ENCODE assay signal across 10 cellular contexts in the genomic region with DNA sequence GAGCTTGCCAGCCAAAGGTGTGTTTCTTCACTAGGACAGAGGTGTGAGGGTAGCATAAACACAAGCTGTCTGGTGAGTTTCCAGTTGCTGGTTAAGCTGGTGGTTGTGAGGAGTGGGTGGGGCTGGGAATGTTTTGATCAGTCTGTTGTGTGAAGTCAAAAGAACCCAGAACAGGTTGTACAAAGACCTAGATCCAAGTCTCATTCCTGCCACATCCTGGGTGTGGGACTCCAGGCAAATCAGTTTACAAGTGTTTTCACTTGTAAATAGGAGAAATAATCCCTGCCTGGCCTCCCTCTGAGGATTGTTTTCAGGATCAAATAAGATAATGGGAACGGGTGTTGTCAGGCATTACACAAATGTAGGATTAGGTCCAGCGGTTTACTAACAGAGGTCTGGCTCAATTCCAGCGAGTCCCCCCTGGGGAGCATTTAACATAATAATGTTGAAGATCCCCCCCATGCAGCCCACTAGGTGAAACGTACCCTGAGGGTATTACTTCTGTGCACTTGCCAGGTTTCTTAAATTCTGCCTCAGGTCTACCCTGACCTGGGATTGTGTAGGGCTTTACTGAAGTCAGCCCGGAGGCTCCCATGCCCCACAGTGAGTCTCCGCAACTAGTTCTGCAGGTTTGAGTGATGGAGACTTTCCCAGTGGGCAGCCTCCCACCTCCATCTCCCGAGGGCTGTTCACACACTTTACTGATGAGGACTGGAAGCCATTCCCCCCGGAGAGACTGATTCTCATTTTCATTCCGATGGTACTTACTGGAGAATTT. TPM values are rescaled to one million over a fixed set of nuclear protein-coding genes. Genes with fewer than 3 reads are reported as not detected.
A peak's percentile ranks its signal among the peaks of the same experiment; 100 is the strongest.
DNase-seq lines count a peak whose midpoint lies in the region; ATAC-seq, FAIRE-seq and TF ChIP-seq lines count a peak whose summit lies in the region.
"Had no signal": no experiment of that assay in that cellular context is flagged by ENCODE, and none has a peak within 500 bp of the region (broad histone marks: within the 10 kb centered on the region; RNA-seq: fewer than 3 reads in every experiment).

No MANE protein-coding gene starts in this region.

- no peak overlapping the region for H4K8ac ChIP-seq in neuronal stem cell (ENCODE audit: low read depth, low read length)

- H3K4me2 ChIP-seq in neuronal stem cell (ENCODE audit: insufficient read depth, low read length, poor library complexity, severe bottlenecking), result no peak overlapping the region

- H3K9ac ChIP-seq in endodermal cell (ENCODE audit: extremely low read depth, low read length, poor library complexity, severe bottlenecking) (no peak overlapping the region), neuronal stem cell (ENCODE audit: low read depth, low read length, poor library complexity) (no peak overlapping the region)

- no peak overlapping the region for H2BK5ac ChIP-seq in neuronal stem cell (ENCODE audit: low read length)

- no peaks in the 10 kb centered on the region for H3K79me1 ChIP-seq in neuronal stem cell (ENCODE audit: low read depth, low read length)

- H3K4me3 Mint-ChIP-seq in endodermal cell, result peak overlapping the region; percentile 80
- H3K4me3 Mint-ChIP-seq: activated B cell treated with CpG ODN at 0.5 μM for 24 hours had no signal

- FAIRE-seq in D721Med (lab: Jason Lieb, UNC), result peak; percentile 46

- no peak overlapping the region for H3K4ac ChIP-seq in neuronal stem cell (ENCODE audit: low read length)

- H3K18ac ChIP-seq in neuronal stem cell (ENCODE audit: low read length), result no peak overlapping the region

- H3K4me3 ChIP-seq in endodermal cell (ENCODE audit: low read length), result peak overlapping the region; percentile 8
- no peak overlapping the region for H3K4me3 ChIP-seq in neuronal stem cell (ENCODE audit: low read length in 2 of 2)

- no peak overlapping the region for H2BK12ac ChIP-seq in neuronal stem cell (ENCODE audit: low read length)

- peaks cover 37% of the 10 kb centered on the region for H3K27me3 Mint-ChIP-seq in endodermal cell (ENCODE audit: insufficient read depth)
- H3K27me3 Mint-ChIP-seq: activated B cell treated with CpG ODN at 0.5 μM for 24 hours had no signal

- H2AFZ ChIP-seq in neuronal stem cell (ENCODE audit: low read length), result peak overlapping the region; percentile 70

- no peaks in the 10 kb centered on the region for H3K36me3 Mint-ChIP-seq in endodermal cell (ENCODE audit: low read depth)

- no peak overlapping the region for H2BK120ac ChIP-seq in neuronal stem cell (ENCODE audit: low read depth, low read length)

- H3K9me3 ChIP-seq in endodermal cell (ENCODE audit: control insufficient read depth, low read length) (no peaks in the 10 kb centered on the region), neuronal stem cell (replicated peaks in 1 of 2; ENCODE audit: control insufficient read depth in 2 of 2, insufficient read depth in 1 of 2, low read depth in 1 of 2, low read length in 2 of 2) (no peaks in the 10 kb centered on the region)

- no peak overlapping the region for H3K14ac ChIP-seq in neuronal stem cell (ENCODE audit: low read length)

- H3K23ac ChIP-seq in neuronal stem cell (ENCODE audit: low read depth, low read length, poor library complexity), result no peak overlapping the region

- peaks cover 31% of the 10 kb centered on the region for H3K4me1 Mint-ChIP-seq in endodermal cell

- no peak overlapping the region for H2AK5ac ChIP-seq in neuronal stem cell (ENCODE audit: low read depth, low read length)

- WGBS in endodermal cell (ENCODE audit: insufficient coverage in 1 of 2, insufficient read length in 1 of 2), 2 experiments, result 1 to 2% methylated on average over 6 to 9 of the region's 9 CpGs
- no CpG with 5 or more reads among the region's 9 CpGs for WGBS in neuronal stem cell (ENCODE audit: extremely low coverage in 2 of 2, insufficient read length in 2 of 2, insufficient replicate concordance in 1 of 2), 2 donors

- H4K91ac ChIP-seq in neuronal stem cell (ENCODE audit: low read depth, low read length, poor library complexity), result no peak overlapping the region

- ATAC-seq in GM18909 (IDR thresholded peaks at IDR 0.05; ENCODE audit: poor library complexity, unreplicated experiment), result no peak

- peak overlapping the region; percentile 85 for H3K27ac Mint-ChIP-seq in endodermal cell
- H3K27ac Mint-ChIP-seq: activated B cell treated with CpG ODN at 0.5 μM for 24 hours had no signal

- no peaks in the 10 kb centered on the region for H3K9me3 Mint-ChIP-seq in endodermal cell
- H3K9me3 Mint-ChIP-seq: activated B cell treated with CpG ODN at 0.5 μM for 24 hours had no signal

- TF ChIP-seq CTCF in D721Med (IDR thresholded peaks at IDR 0.05; ENCODE audit: insufficient read depth, missing control alignments) (no peak), endodermal cell (conservative IDR thresholded peaks at IDR 0.05) (no peak)

- peaks cover 5% of the 10 kb centered on the region for H3K4me1 ChIP-seq in endodermal cell (ENCODE audit: control insufficient read depth, insufficient read depth, low read length)
- peaks cover 16 to 28% of the 10 kb centered on the region in 2 donors for H3K4me1 ChIP-seq in neuronal stem cell (ENCODE audit: control insufficient read depth in 2 of 2, insufficient read depth in 1 of 2, low read depth in 1 of 2, low read length in 2 of 2)

- H3K27ac ChIP-seq in endodermal cell (ENCODE audit: low read depth, low read length), result no peak overlapping the region
- H3K27ac ChIP-seq in neuronal stem cell (replicated peaks; ENCODE audit: low read length), result peak overlapping the region; percentile 19

- no peak overlapping the region for H2BK15ac ChIP-seq in neuronal stem cell (ENCODE audit: low read length)

- no peak for DNase-seq in D721Med (ENCODE audit: insufficient read length, low spot score)
- DNase-seq in NCI-H510A (lab: John Stamatoyannopoulos, UW), result peak; percentile 37
- DNase-seq in endodermal cell, result peak; percentile 87
- DNase-seq in neuronal stem cell (ENCODE audit: low spot score), result peak; percentile 57
- DNase-seq in NCI-H2107 treated with DMSO at 0.1 percent for 48 hours (lab: John Stamatoyannopoulos, UW; ENCODE audit: unreplicated experiment), result no peak
- no peak for DNase-seq in activated CD8-positive, alpha-beta memory T cell treated with anti-CD3 and anti-CD28 coated beads, Interleukin-2, amount 50 U/mL, for 48 hours
- no peak for DNase-seq in stimulated activated CD4-positive, alpha-beta T cell treated with anti-CD3 and anti-CD28 coated beads, Interleukin-4, amount 100 ng/mL, for 1 hour
- DNase-seq: activated B cell treated with CpG ODN at 0.5 μM for 24 hours, NCI-H1092 had no signal

- peaks cover 11% of the 10 kb centered on the region for H3K27me3 ChIP-seq in endodermal cell (ENCODE audit: control insufficient read depth, insufficient read depth, low read length, poor library complexity, severe bottlenecking)
- peaks cover 0 to 26% (median 8%) of the 10 kb centered on the region in 3 experiments for H3K27me3 ChIP-seq in neuronal stem cell (ENCODE audit: control insufficient read depth in 3 of 3, insufficient read depth in 3 of 3, low read depth in 1 of 3, low read length in 3 of 3)

- H3K36me3 ChIP-seq in endodermal cell (ENCODE audit: control insufficient read depth, insufficient read depth, low read length) (no peaks in the 10 kb centered on the region), neuronal stem cell (replicated peaks in 1 of 2; ENCODE audit: control insufficient read depth in 2 of 2, insufficient read depth in 2 of 2, low read length in 2 of 2) (no peaks in the 10 kb centered on the region)

RNA-seq across cellular contexts. Expression of gene FRAT2, which starts 2.6 kb away (rescaled TPM):
- total RNA-seq in endodermal cell, result 10 to 100 TPM; 31.0 to 35.2 TPM
- 12.1 TPM for polyA plus RNA-seq in endodermal cell (2013, experiment 1 of 2)
- 8.5 TPM for polyA plus RNA-seq in endodermal cell (2013, experiment 2 of 2)
- 6.9 TPM for polyA plus RNA-seq in neuronal stem cell (2013, experiment 1 of 2)
- polyA plus RNA-seq in neuronal stem cell (2013, experiment 2 of 2), result 7.3 TPM

RNA-seq across cellular contexts. Expression of gene FRAT1, which starts 18.1 kb away (rescaled TPM):
- total RNA-seq in endodermal cell, result 1 to 10 TPM; 6.5 to 7.3 TPM
- polyA plus RNA-seq in endodermal cell (2013, experiment 1 of 2), result 3.2 TPM
- 2.2 TPM for polyA plus RNA-seq in endodermal cell (2013, experiment 2 of 2)
- polyA plus RNA-seq in neuronal stem cell (2013, experiment 1 of 2), result 1.8 TPM
- polyA plus RNA-seq in neuronal stem cell (2013, experiment 2 of 2), result 1.8 TPM

RNA-seq across cellular contexts. Expression of gene ARHGAP19, which starts 44.7 kb away (rescaled TPM):
- total RNA-seq in endodermal cell, result 10 to 100 TPM; 26.8 to 47.6 TPM
- 31.1 TPM for polyA plus RNA-seq in endodermal cell (2013, experiment 1 of 2)
- 30.3 TPM for polyA plus RNA-seq in endodermal cell (2013, experiment 2 of 2)
- 32.1 TPM for polyA plus RNA-seq in neuronal stem cell (2013, experiment 1 of 2)
- polyA plus RNA-seq in neuronal stem cell (2013, experiment 2 of 2), result 34.3 TPM

Comparison
In these comparisons a context has a peak if more than half of its experiments do, and no peak if none do; other contexts are left out.
1. DNase-seq: peak in NCI-H510A (single experiment), endodermal cell (single experiment) and neuronal stem cell (single experiment); none in D721Med (single experiment), NCI-H2107 treated with DMSO at 0.1 percent for 48 hours (single experiment), activated CD8-positive, alpha-beta memory T cell treated with anti-CD3 and anti-CD28 coated beads, Interleukin-2, amount 50 U/mL, for 48 hours (single experiment) and stimulated activated CD4-positive, alpha-beta T cell treated with anti-CD3 and anti-CD28 coated beads, Interleukin-4, amount 100 ng/mL, for 1 hour (single experiment).